ENCODE assay signal across 21 cellular contexts in the genomic region with DNA sequence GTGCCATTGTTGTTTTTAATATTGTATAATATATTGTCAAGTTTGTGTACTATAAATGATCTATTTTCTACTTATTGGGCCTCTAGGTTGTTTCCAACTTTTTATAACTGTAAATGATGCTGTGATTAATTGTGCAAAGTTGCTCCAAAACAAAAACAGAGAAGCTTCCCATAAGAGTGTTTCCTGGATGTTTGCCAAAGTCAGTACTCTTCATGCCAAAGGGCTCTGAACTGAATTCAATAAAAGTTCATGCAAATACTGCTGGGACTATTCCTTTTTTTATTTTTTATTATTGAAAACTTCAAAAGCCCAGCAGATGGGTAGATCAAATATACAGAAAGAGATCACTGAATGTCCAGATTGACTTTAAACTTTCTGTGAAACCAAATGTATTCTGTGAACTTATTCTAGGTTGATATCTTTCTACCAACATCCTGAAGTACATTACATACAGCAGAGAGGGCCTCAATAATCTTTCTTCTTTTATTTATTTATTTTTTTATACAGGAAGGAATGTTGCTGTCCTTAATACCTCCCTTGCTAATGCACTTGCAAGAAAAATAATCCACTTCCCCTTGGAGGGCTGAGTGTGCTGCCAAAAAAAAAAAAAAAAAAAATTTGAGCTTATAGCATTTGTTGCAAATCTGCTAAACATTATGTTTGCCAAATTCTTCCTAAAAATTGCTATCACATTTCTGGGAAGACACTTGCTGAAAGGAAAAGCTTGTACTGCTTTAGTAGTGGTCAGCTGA. TPM values are rescaled to one million over a fixed set of nuclear protein-coding genes. Genes with fewer than 3 reads are reported as not detected.
DNase-seq lines count a peak whose midpoint lies in the region; ATAC-seq and TF ChIP-seq lines count a peak whose summit lies in the region.
"Had no signal": no experiment of that assay in that cellular context is flagged by ENCODE, and none has a peak within 500 bp of the region (broad histone marks: within the 10 kb centered on the region; RNA-seq: fewer than 3 reads in every experiment).

No MANE protein-coding gene starts in this region.

- DNase-seq in DMS 273 (lab: John Stamatoyannopoulos, UW; ENCODE audit: unreplicated experiment) (peak; percentile 19), DMS 273 treated with DMSO at 0.1 percent for 48 hours (lab: John Stamatoyannopoulos, UW) (no peak), IMR-90 (peak; percentile 19), astrocyte of the spinal cord (ENCODE audit: low read depth, low spot score) (peak; percentile 54), fibroblast of the conjunctiva (ENCODE audit: low read depth) (peak; percentile 32), lower lobe of right lung (no peak), osteocyte (ENCODE audit: extremely low spot score, unreplicated experiment) (no peak)
- DNase-seq: activated CD4-positive, alpha-beta T cell treated with anti-CD3 and anti-CD28 coated beads, Interleukin-2, amount 50 U/mL, for 1 hour; activated CD8-positive, alpha-beta memory T cell treated with anti-CD3 and anti-CD28 coated beads, Interleukin-2, amount 50 U/mL, for 4 hours; activated effector memory CD4-positive, alpha-beta T cell treated with anti-CD3 and anti-CD28 coated beads, Interleukin-2, amount 50 U/mL, for 16 hours; amniotic stem cell; effector memory CD4-positive, alpha-beta T cell; islet precursor cell; MM.1S; NCI-H1930; RPMI8226; SW 1271 had no signal

- H3K36me3 ChIP-seq in IMR-90 (ENCODE audit: control insufficient read depth, insufficient read depth, low read length): no peaks in the 10 kb centered on the region
- H3K36me3 ChIP-seq in lower lobe of right lung: no peaks in the 10 kb centered on the region
- H3K36me3 ChIP-seq in gastroesophageal sphincter: no peaks in the 10 kb centered on the region
- H3K36me3 ChIP-seq: HAP-1 had no signal

- peaks cover 8% of the 10 kb centered on the region for H3K4me1 Mint-ChIP-seq in osteocyte (ENCODE audit: unreplicated experiment)
- H3K4me1 Mint-ChIP-seq: neural progenitor cell had no signal

- H2AFZ ChIP-seq in IMR-90 (replicated peaks; ENCODE audit: low read length, poor library complexity): no peak overlapping the region
- H2AFZ ChIP-seq: neural progenitor cell had no signal

- TF ChIP-seq CTCF in IMR-90 (conservative IDR thresholded peaks at IDR 0.05; ENCODE audit: low read depth, low read length) (no peak), astrocyte of the spinal cord (IDR thresholded peaks at IDR 0.05; ENCODE audit: low read depth, low read length) (no peak), lower lobe of right lung (IDR thresholded peaks at IDR 0.05) (no peak), gastroesophageal sphincter (IDR thresholded peaks at IDR 0.05) (no peak), osteocyte (IDR thresholded peaks at IDR 0.05) (no peak)

- H3K14ac ChIP-seq in IMR-90 (replicated peaks; ENCODE audit: low read depth, low read length): no peak overlapping the region

- H3K4me3 Mint-ChIP-seq in osteocyte (ENCODE audit: unreplicated experiment): no peak overlapping the region
- H3K4me3 Mint-ChIP-seq: neural progenitor cell had no signal

- no peak overlapping the region for H2BK5ac ChIP-seq in IMR-90 (ENCODE audit: low read depth, low read length, poor library complexity, severe bottlenecking)

- H3K27ac Mint-ChIP-seq in osteocyte (ENCODE audit: unreplicated experiment): no peak overlapping the region
- H3K27ac Mint-ChIP-seq: neural progenitor cell had no signal

- no peak overlapping the region for H4K5ac ChIP-seq in IMR-90 (ENCODE audit: low read depth, low read length)

- dilution Hi-C loops in IMR-90 (cut with HindIII; ENCODE audit: low sequenced_read_pairs, unreplicated experiment): no loop called here

- H3K18ac ChIP-seq in IMR-90 (ENCODE audit: low read depth, low read length): no peak overlapping the region

- H4K91ac ChIP-seq in IMR-90 (ENCODE audit: insufficient read depth, low read depth, low read length): no peak overlapping the region

- H2BK120ac ChIP-seq in IMR-90 (ENCODE audit: low read depth, low read length): no peak overlapping the region

- H3K9me3 Mint-ChIP-seq in osteocyte (ENCODE audit: unreplicated experiment): no peaks in the 10 kb centered on the region
- H3K9me3 Mint-ChIP-seq: neural progenitor cell had no signal

- TF ChIP-seq POLR2A in IMR-90 (IDR thresholded peaks at IDR 0.05; ENCODE audit: low read depth, low read length) (no peak), gastroesophageal sphincter (IDR thresholded peaks at IDR 0.05) (no peak)

- no peaks in the 10 kb centered on the region for H3K79me1 ChIP-seq in IMR-90 (ENCODE audit: low read depth in 1 of 2, low read length in 2 of 2)

- no peak overlapping the region for H3K23ac ChIP-seq in IMR-90 (ENCODE audit: low read depth, low read length)

- H3K27ac ChIP-seq in IMR-90 (ENCODE audit: insufficient read depth, low read length) (no peak overlapping the region), lower lobe of right lung (no peak overlapping the region), gastroesophageal sphincter (no peak overlapping the region)
- H3K27ac ChIP-seq: 22Rv1, neural progenitor cell had no signal

- H2AK5ac ChIP-seq in IMR-90 (ENCODE audit: low read depth, low read length): no peak overlapping the region

- intact Hi-C loops in IMR-90 (cut with micrococcal nuclease): no loop called here
- intact Hi-C loops in lower lobe of right lung (cut with DNase I): no loop called here

- H3K9me3 ChIP-seq in IMR-90 (ENCODE audit: control insufficient read depth, insufficient read depth, low read length): no peaks in the 10 kb centered on the region
- no peaks in the 10 kb centered on the region for H3K9me3 ChIP-seq in lower lobe of right lung
- no peaks in the 10 kb centered on the region for H3K9me3 ChIP-seq in gastroesophageal sphincter
- H3K9me3 ChIP-seq: HAP-1 had no signal

- ATAC-seq in IMR-90 (ENCODE audit: low read depth) (peak; percentile 67), lower lobe of right lung (no peak), gastroesophageal sphincter (no peak)

- in situ Hi-C loops in IMR-90 (cut with MboI; ENCODE audit: low sequenced_read_pairs) (no loop called here), astrocyte of the spinal cord (cut with HindIII; ENCODE audit: low sequenced_read_pairs) (no loop called here)

- H2AK9ac ChIP-seq in IMR-90 (replicated peaks; ENCODE audit: low read depth, low read length, poor library complexity): no peak overlapping the region

- H3K4me3 ChIP-seq in IMR-90 (ENCODE audit: insufficient read depth, low read depth, low read length): no peak overlapping the region
- no peak overlapping the region for H3K4me3 ChIP-seq in astrocyte of the spinal cord (ENCODE audit: low read depth, low read length)
- no peak overlapping the region for H3K4me3 ChIP-seq in lower lobe of right lung
- H3K4me3 ChIP-seq in gastroesophageal sphincter: no peak overlapping the region
- H3K4me3 ChIP-seq: HAP-1, neural progenitor cell had no signal

- H3K27me3 ChIP-seq in IMR-90 (ENCODE audit: control insufficient read depth, insufficient read depth, low read length) (no peaks in the 10 kb centered on the region), lower lobe of right lung (ENCODE audit: low read depth) (no peaks in the 10 kb centered on the region), gastroesophageal sphincter (no peaks in the 10 kb centered on the region)
- H3K27me3 ChIP-seq: neural progenitor cell had no signal

- no TSS peak for BruUV-seq in IMR-90 (replicated peaks; lab: Mats Ljungman, UMichigan)

- CTCF ChIA-PET in IMR-90 (lab: Yijun Ruan, JAX): interaction anchor here (0.6 to 2.1 kb wide), 3 partner anchors 13 to 571 kb away, joined by 3 to 5 read pairs (median 4); no protein-coding TSS in a partner anchor

- H2BK15ac ChIP-seq in IMR-90 (ENCODE audit: low read depth, low read length): no peak overlapping the region

- no peak for TF ChIP-seq RAD21 in IMR-90 (IDR thresholded peaks at IDR 0.05; ENCODE audit: low read length)

- peaks cover 3% of the 10 kb centered on the region for H3K27me3 Mint-ChIP-seq in osteocyte (ENCODE audit: unreplicated experiment)

- TF ChIP-seq EP300 in gastroesophageal sphincter (IDR thresholded peaks at IDR 0.05): no peak

- no peaks in the 10 kb centered on the region; the same call in 1 of the 2 replicates for H3K4me1 ChIP-seq in IMR-90 (ENCODE audit: control insufficient read depth, insufficient read depth, low read length)
- peaks cover 22% of the 10 kb centered on the region for H3K4me1 ChIP-seq in lower lobe of right lung
- peaks cover 8 to 67% (median 13%) of the 10 kb centered on the region in 3 donors for H3K4me1 ChIP-seq in gastroesophageal sphincter
- H3K4me1 ChIP-seq: neural progenitor cell had no signal

- H3K36me3 Mint-ChIP-seq in osteocyte (ENCODE audit: unreplicated experiment): no peaks in the 10 kb centered on the region

- no peak overlapping the region for H3K4me2 ChIP-seq in IMR-90 (ENCODE audit: low read depth, low read length)
- H3K4me2 ChIP-seq: neural progenitor cell had no signal

- H4K20me1 ChIP-seq in IMR-90 (ENCODE audit: insufficient read depth, low read length): no peaks in the 10 kb centered on the region

- no peak overlapping the region for H3K9ac ChIP-seq in IMR-90 (ENCODE audit: low read depth, low read length)
- H3K9ac ChIP-seq: neural progenitor cell had no signal

- POLR2A ChIA-PET in IMR-90 (lab: Charles Lee; ENCODE audit: unreplicated experiment): interaction anchor here (0.6 to 1.0 kb wide), 4 partner anchors 12 to 724 kb away, joined by 5 to 14 read pairs (median 7); no protein-coding TSS in a partner anchor

- H3K9me1 ChIP-seq in IMR-90 (ENCODE audit: insufficient read depth, low read length): no peaks in the 10 kb centered on the region; the same call in 1 of the 2 replicates

- no peak overlapping the region; the same call in 1 of the 2 replicates for H3K56ac ChIP-seq in IMR-90 (ENCODE audit: extremely low read depth, insufficient read depth, low read length)

- H4K8ac ChIP-seq in IMR-90 (ENCODE audit: low read depth in 2 of 2, low read length in 2 of 2): no peak overlapping the region

- no peak overlapping the region for H2BK20ac ChIP-seq in IMR-90 (ENCODE audit: low read depth, low read length)

- no peak overlapping the region for H3K4ac ChIP-seq in IMR-90 (ENCODE audit: low read depth, low read length)

TF ChIP-seq in IMR-90, 13 proteins besides CTCF, POLR2A, EP300 and RAD21 (continues in another document):
- TF ChIP-seq CHD1 (IDR thresholded peaks at IDR 0.05; ENCODE audit: low read depth, low read length) (no peak), RFX5 (IDR thresholded peaks at IDR 0.05; ENCODE audit: low read depth, low read length) (no peak), MXI1 (IDR thresholded peaks at IDR 0.05; ENCODE audit: borderline replicate concordance, low read depth, low read length) (no peak), FOS (IDR thresholded peaks at IDR 0.05; ENCODE audit: low read depth, low read length) (no peak), SMC3 (IDR thresholded peaks at IDR 0.05; ENCODE audit: low read depth, low read length) (no peak), MAZ (IDR thresholded peaks at IDR 0.05; ENCODE audit: borderline replicate concordance, low read depth, low read length) (no peak), NFE2L2 (IDR thresholded peaks at IDR 0.05; ENCODE audit: low read depth, low read length) (no peak)

RNA-seq across cellular contexts. Expression of a gene that starts 53.1 kb away (rescaled TPM):
- total RNA-seq in IMR-90 (2012; rRNA removed) (178 and 208 TPM in 2 replicates), lower lobe of right lung (445 TPM), gastroesophageal sphincter (10 to 100 TPM; 14.2 to 78.6 (median 47.9) TPM), osteocyte (1.3 and 2.1 TPM in 2 replicates)
- 267 and 299 TPM in 2 replicates for polyA plus RNA-seq in IMR-90 (2012; rRNA removed)
- polyA plus RNA-seq in IMR-90 (2012; cell fraction: cytosol; rRNA removed): 73.5 and 320 TPM in 2 replicates
- 116 and 140 TPM in 2 replicates for polyA plus RNA-seq in IMR-90 (2012; cell fraction: nucleus; rRNA removed; ENCODE audit: low replicate concordance)

Comparison
In these comparisons a context has a peak if more than half of its experiments do, and no peak if none do; other contexts are left out.
1. DNase-seq: peak in DMS 273 (single experiment), IMR-90 (single experiment), astrocyte of the spinal cord (single experiment) and fibroblast of the conjunctiva (single experiment); none in DMS 273 treated with DMSO at 0.1 percent for 48 hours (single experiment), lower lobe of right lung (single experiment) and osteocyte (single experiment).